Comparison of ENCODE assay signal across 22 cellular contexts in the genomic region with DNA sequence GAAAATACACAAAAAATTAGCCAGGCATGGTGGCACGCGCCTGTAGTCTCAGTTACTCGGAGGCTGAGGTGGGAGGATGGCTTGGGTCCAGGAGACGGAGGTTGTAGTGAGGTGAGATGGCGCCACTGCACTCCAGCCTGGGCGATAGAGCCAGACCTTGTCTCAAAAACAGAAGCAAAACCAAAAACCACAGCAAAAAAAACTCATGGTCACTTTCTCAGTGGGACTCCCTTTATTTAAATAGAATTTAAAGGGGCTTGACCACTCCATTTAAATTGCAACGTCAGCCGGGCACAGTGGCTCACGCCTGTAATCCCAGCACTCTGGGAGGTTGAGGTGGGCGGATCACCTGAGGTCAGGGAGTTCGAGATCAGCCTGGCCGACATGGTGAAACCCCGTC.
"Had no signal": no experiment of that assay in that cellular context is flagged by ENCODE, and none has a peak within 500 bp of the region (broad histone marks: within the 10 kb centered on the region; RNA-seq: fewer than 3 reads in every experiment).

No MANE protein-coding gene starts in this region.

- H2AFZ ChIP-seq: hepatocyte had no signal

- H3K9me3 Mint-ChIP-seq: endodermal cell, nephron, type B pancreatic cell had no signal

- H3K4me3 Mint-ChIP-seq: endodermal cell, type B pancreatic cell had no signal

- FAIRE-seq: endothelial cell of umbilical vein, kidney, pancreas, small intestine, urothelium cell line had no signal

- H3K27me3 ChIP-seq: foreskin keratinocyte, hepatocyte, pancreas had no signal

- DNase-seq: effector CD4-positive, alpha-beta T cell; endodermal cell; erythroblast; foreskin keratinocyte; kidney; left cardiac atrium; left ventricle myocardium inferior; lower lobe of right lung; mesenchymal stem cell; midbrain; occipital lobe; pancreas; right cardiac atrium; small intestine; stimulated activated CD4-positive, alpha-beta T cell treated with anti-CD3 and anti-CD28 coated beads, Interleukin-12 subunit alpha, Interleukin-12 subunit beta, amount 100 ng/mL, for 4 hours; stimulated activated naive CD4-positive, alpha-beta T cell treated with Interleukin-2 at 50 U/mL for 16 hours had no signal

- H3K4me2 ChIP-seq: hepatocyte had no signal

- H3K27ac Mint-ChIP-seq: endodermal cell, nephron, progenitor cell of endocrine pancreas, type B pancreatic cell had no signal

- H3K36me3 ChIP-seq: pancreas had no signal

- H3K4me3 ChIP-seq: hepatocyte, left ventricle myocardium inferior, lower lobe of right lung, pancreas had no signal

- H3K36me3 Mint-ChIP-seq: type B pancreatic cell had no signal

- ATAC-seq: foreskin keratinocyte, left cardiac atrium, lower lobe of right lung, pancreas, right cardiac atrium had no signal

- H3K27me3 Mint-ChIP-seq: type B pancreatic cell had no signal

- H3K27ac ChIP-seq: foreskin keratinocyte, hepatocyte, lower lobe of right lung, pancreas had no signal

- H3K9me3 ChIP-seq: left ventricle myocardium inferior, lower lobe of right lung, pancreas had no signal
